20 cellular contexts compared by ENCODE assay signal in the genomic region with DNA sequence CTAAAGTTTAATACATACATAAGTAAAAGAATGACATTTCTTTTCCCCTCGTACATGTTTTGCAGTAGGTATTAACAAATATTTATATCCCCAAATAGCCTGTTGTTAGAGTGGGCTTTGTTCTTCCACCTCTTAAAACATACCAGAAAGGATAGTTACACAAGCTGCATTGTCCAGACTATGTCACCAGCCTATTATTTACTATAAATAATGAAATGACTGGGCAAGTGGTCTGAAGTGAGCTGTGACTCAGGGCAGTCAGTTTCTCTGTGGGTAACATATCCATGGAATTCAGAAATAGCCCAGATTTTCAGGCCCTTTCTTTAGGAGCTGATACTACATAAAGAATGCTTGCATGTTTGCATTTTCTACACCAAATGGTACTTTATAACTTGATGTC.
"Had no signal": no experiment of that assay in that cellular context is flagged by ENCODE, and none has a peak within 500 bp of the region (broad histone marks: within the 10 kb centered on the region; RNA-seq: fewer than 3 reads in every experiment).

No MANE protein-coding gene starts in this region.

- H3K27ac ChIP-seq: ascending aorta, epithelial cell of prostate, gastroesophageal sphincter, hepatocyte, lower lobe of right lung, prostate gland, upper lobe of right lung, VCaP had no signal

- DNase-seq: activated CD4-positive, alpha-beta T cell treated with anti-CD3 and anti-CD28 coated beads for 4 hours; activated CD8-positive, alpha-beta memory T cell treated with anti-CD3 and anti-CD28 coated beads, Interleukin-2, amount 50 U/mL, for 4 hours; activated CD8-positive, alpha-beta T cell treated with anti-CD3 and anti-CD28 coated beads for 36 hours; cortex of kidney; effector memory CD4-positive, alpha-beta T cell; kidney glomerular epithelial cell; lower lobe of right lung; naive thymus-derived CD8-positive, alpha-beta T cell; nucleus accumbens; stimulated activated CD4-positive, alpha-beta T cell treated with anti-CD3 and anti-CD28 coated beads, Interleukin-2, amount 100 ng/mL, for 24 hours; stimulated activated naive CD4-positive, alpha-beta T cell; T1000; upper lobe of right lung had no signal

- H3K4me1 ChIP-seq: ascending aorta, gastroesophageal sphincter, lower lobe of right lung, prostate gland, upper lobe of right lung had no signal

- H3K4me2 ChIP-seq: hepatocyte had no signal

- H3K79me2 ChIP-seq: hepatocyte had no signal

- H3K4me3 ChIP-seq: ascending aorta, gastroesophageal sphincter, hepatocyte, lower lobe of right lung, prostate gland, upper lobe of right lung had no signal

- ATAC-seq: activated CD8-positive, alpha-beta T cell treated with anti-CD3 and anti-CD28 coated beads for 36 hours; gastroesophageal sphincter; lower lobe of right lung; naive thymus-derived CD8-positive, alpha-beta T cell; sciatic nerve; upper lobe of right lung had no signal

- H3K9me3 ChIP-seq: ascending aorta, gastroesophageal sphincter, lower lobe of right lung, prostate gland, upper lobe of right lung had no signal

- H3K36me3 ChIP-seq: ascending aorta, gastroesophageal sphincter, lower lobe of right lung, prostate gland, upper lobe of right lung had no signal

- H2AFZ ChIP-seq: hepatocyte had no signal

- H3K27me3 ChIP-seq: ascending aorta, gastroesophageal sphincter, hepatocyte, upper lobe of right lung had no signal
